In genomic region chr20:535958-536357, GRCh38 we compare ENCODE assay signal across 11 cellular contexts. TPM values are rescaled to one million over a fixed set of nuclear protein-coding genes. Genes with fewer than 3 reads are reported as not detected.
A peak's percentile ranks its signal among the peaks of the same experiment; 100 is the strongest.
DNase-seq lines count a peak whose midpoint lies in the region; ATAC-seq and TF ChIP-seq lines count a peak whose summit lies in the region.
"Had no signal": no experiment of that assay in that cellular context is flagged by ENCODE, and none has a peak within 500 bp of the region (broad histone marks: within the 10 kb centered on the region; RNA-seq: fewer than 3 reads in every experiment).

No MANE protein-coding gene starts in this region.

- WGBS in endodermal cell (ENCODE audit: insufficient coverage in 1 of 2, insufficient read length in 1 of 2), 2 experiments = 83 to 100% methylated on average over 1 to 3 of the region's 3 CpGs

- DNase-seq in D341Med (ENCODE audit: low spot score) = peak; percentile 34
- peak; percentile 21 for DNase-seq in NOMO-1 treated with DMSO at 0.1 percent for 48 hours (lab: John Stamatoyannopoulos, UW; ENCODE audit: unreplicated experiment)
- DNase-seq in endodermal cell = no peak
- DNase-seq in naive thymus-derived CD8-positive, alpha-beta T cell = no peak
- no peak for DNase-seq in inferior parietal cortex (ENCODE audit: extremely low spot score)
- DNase-seq in T-cell = no peak
- DNase-seq in GM19240 (ENCODE audit: insufficient read length, low spot score) = no peak
- DNase-seq: nucleus accumbens had no signal

- H3K27ac Mint-ChIP-seq in endodermal cell = peak overlapping the region; percentile 29
- H3K27ac Mint-ChIP-seq in naive thymus-derived CD8-positive, alpha-beta T cell = peak overlapping the region in 3 of 10 donors; percentile 12 to 61 (median 50)
- no peak overlapping the region for H3K27ac Mint-ChIP-seq in T-cell
- H3K27ac Mint-ChIP-seq: T-helper 1 cell treated with Interleukin-12 subunit alpha and Interleukin-12 subunit beta and Interleukin-4 antibody, amounts not matched to agents 30 μg/mL and 1 μg/mL, for 36 hours had no signal

- H3K36me3 Mint-ChIP-seq in endodermal cell (ENCODE audit: low read depth) (peaks cover 23% of the 10 kb centered on the region), T-cell (peaks cover 28% of the 10 kb centered on the region)
- H3K36me3 Mint-ChIP-seq in naive thymus-derived CD8-positive, alpha-beta T cell = peaks cover 0 to 33% (median 15%) of the 10 kb centered on the region in 3 donors

- H3K9me3 ChIP-seq in endodermal cell (ENCODE audit: control insufficient read depth, low read length) = peaks cover 10% of the 10 kb centered on the region

- POLR2A ChIA-PET in naive thymus-derived CD8-positive, alpha-beta T cell (lab: Charles Lee) = no interaction called here
- POLR2A ChIA-PET in T-cell (lab: Charles Lee) = no interaction called here

- TF ChIP-seq CTCF in endodermal cell (conservative IDR thresholded peaks at IDR 0.05) = no peak

- ATAC-seq in naive thymus-derived CD8-positive, alpha-beta T cell = no peak
- ATAC-seq in T-cell (replicated peaks in 1 of 4) = no peak
- ATAC-seq in GM19397 (IDR thresholded peaks at IDR 0.05; ENCODE audit: unreplicated experiment) = no peak

- no peak overlapping the region for H3K27ac ChIP-seq in endodermal cell (ENCODE audit: low read depth, low read length)
- H3K27ac ChIP-seq: KMS-11 had no signal

- no peaks in the 10 kb centered on the region for H3K27me3 ChIP-seq in endodermal cell (ENCODE audit: control insufficient read depth, insufficient read depth, low read length, poor library complexity, severe bottlenecking)

- H3K4me3 ChIP-seq in endodermal cell (ENCODE audit: low read length) = peak overlapping the region; percentile 39

- CTCF ChIA-PET in T-cell (lab: Charles Lee) = no interaction called here

- H3K9me3 Mint-ChIP-seq in endodermal cell (peaks cover 5% of the 10 kb centered on the region), T-cell (peaks cover 0 to 6% (median 0%) of the 10 kb centered on the region in 3 donors)
- H3K9me3 Mint-ChIP-seq in naive thymus-derived CD8-positive, alpha-beta T cell = no peaks in the 10 kb centered on the region

- no peaks in the 10 kb centered on the region for H3K4me1 ChIP-seq in endodermal cell (ENCODE audit: control insufficient read depth, insufficient read depth, low read length)

- no peak overlapping the region for H3K4me3 Mint-ChIP-seq in endodermal cell
- peak overlapping the region in 7 of 10 donors; percentile 6 to 54 (median 22) for H3K4me3 Mint-ChIP-seq in naive thymus-derived CD8-positive, alpha-beta T cell
- H3K4me3 Mint-ChIP-seq in T-cell = peak overlapping the region in 1 of 3 donors; percentile 9
- H3K4me3 Mint-ChIP-seq: T-helper 1 cell treated with Interleukin-12 subunit alpha and Interleukin-12 subunit beta and Interleukin-4 antibody, amounts not matched to agents 30 μg/mL and 1 μg/mL, for 36 hours had no signal

- H3K9ac ChIP-seq in endodermal cell (ENCODE audit: extremely low read depth, low read length, poor library complexity, severe bottlenecking) = no peak overlapping the region
- H3K9ac ChIP-seq: KMS-11 had no signal

- peaks cover 73% of the 10 kb centered on the region for H3K4me1 Mint-ChIP-seq in endodermal cell
- peaks cover 41 to 92% (median 88%) of the 10 kb centered on the region in 4 donors for H3K4me1 Mint-ChIP-seq in naive thymus-derived CD8-positive, alpha-beta T cell
- H3K4me1 Mint-ChIP-seq in T-cell = peaks cover 83 to 89% (median 87%) of the 10 kb centered on the region in 3 donors

- peaks cover 27% of the 10 kb centered on the region for H3K36me3 ChIP-seq in endodermal cell (ENCODE audit: control insufficient read depth, insufficient read depth, low read length)

- H3K27me3 Mint-ChIP-seq in endodermal cell (ENCODE audit: insufficient read depth) (no peaks in the 10 kb centered on the region), T-cell (no peaks in the 10 kb centered on the region)
- no peaks in the 10 kb centered on the region for H3K27me3 Mint-ChIP-seq in naive thymus-derived CD8-positive, alpha-beta T cell

RNA-seq across cellular contexts. Expression of gene CSNK2A1, which starts 7.6 kb away (rescaled TPM):
- 100 to 1,000 TPM; 202 to 239 TPM for total RNA-seq in endodermal cell
- polyA plus RNA-seq in endodermal cell (2013, experiment 1 of 2) = 150 TPM
- 149 TPM for polyA plus RNA-seq in endodermal cell (2013, experiment 2 of 2)
- 10 to 100 TPM; 91.8 to 93.8 TPM for total RNA-seq in naive thymus-derived CD8-positive, alpha-beta T cell
- 10 to 100 TPM; 49.6 to 52.0 (median 49.7) TPM for polyA plus RNA-seq in naive thymus-derived CD8-positive, alpha-beta T cell
- total RNA-seq in T-cell = 10 to 100 TPM; 73.7 to 84.4 (median 77.4) TPM

Comparison
In these comparisons a context has a peak if more than half of its experiments do, and no peak if none do; other contexts are left out.
1. DNase-seq: peak in D341Med (single experiment) and NOMO-1 treated with DMSO at 0.1 percent for 48 hours (single experiment); none in endodermal cell (single experiment), naive thymus-derived CD8-positive, alpha-beta T cell (0 of 10), inferior parietal cortex (single experiment), T-cell (0 of 34) and GM19240 (single experiment).